In genomic region chr5:179420476-179420875, GRCh38 we compare ENCODE assay signal across 18 cellular contexts.
DNase-seq lines count a peak whose midpoint lies in the region; ATAC-seq and TF ChIP-seq lines count a peak whose summit lies in the region.
"Had no signal": no experiment of that assay in that cellular context is flagged by ENCODE, and none has a peak within 500 bp of the region (broad histone marks: within the 10 kb centered on the region; RNA-seq: fewer than 3 reads in every experiment).

No MANE protein-coding gene starts in this region.

- H3K4me3 ChIP-seq in SK-N-SH (ENCODE audit: low read depth in 2 of 2, low read length in 1 of 2) (no peak overlapping the region), left lung (no peak overlapping the region), sigmoid colon (no peak overlapping the region)
- H3K4me3 ChIP-seq: A549, HAP-1 had no signal

- H3K9me3 ChIP-seq in SK-N-SH = no peaks in the 10 kb centered on the region
- H3K9me3 ChIP-seq in left lung = no peaks in the 10 kb centered on the region
- no peaks in the 10 kb centered on the region for H3K9me3 ChIP-seq in sigmoid colon
- H3K9me3 ChIP-seq: HAP-1 had no signal

- no peaks in the 10 kb centered on the region for H3K36me3 ChIP-seq in SK-N-SH (replicated peaks in 1 of 2; ENCODE audit: control insufficient read depth in 1 of 2, insufficient read depth in 2 of 2, low read length in 1 of 2)
- no peaks in the 10 kb centered on the region for H3K36me3 ChIP-seq in left lung
- no peaks in the 10 kb centered on the region for H3K36me3 ChIP-seq in sigmoid colon
- H3K36me3 ChIP-seq: HAP-1 had no signal

- peak; percentile 20 for DNase-seq in SK-N-SH
- DNase-seq in chondrocyte (ENCODE audit: low spot score) = peak; percentile 74
- peak; percentile 26 to 56 for DNase-seq in left lung
- peak; percentile 45 for DNase-seq in sigmoid colon
- no peak for DNase-seq in DMS79 (lab: John Stamatoyannopoulos, UW)
- DNase-seq: AML-193; CD4-positive, alpha-beta memory T cell; DMS153; DMS79 treated with DMSO at 0.1 percent for 48 hours; GF-D8 had no signal

- H3K79me2 ChIP-seq in SK-N-SH (ENCODE audit: insufficient read depth) = no peaks in the 10 kb centered on the region

- H2AFZ ChIP-seq in SK-N-SH (ENCODE audit: low read depth) = no peak overlapping the region

- POLR2A ChIA-PET in SK-N-SH (lab: Yijun Ruan, JAX) = no interaction called here

- H3K27ac ChIP-seq in SK-N-SH (ENCODE audit: low read depth in 2 of 2, low read length in 1 of 2) (no peak overlapping the region), left lung (no peak overlapping the region), sigmoid colon (no peak overlapping the region)
- H3K27ac ChIP-seq: 22Rv1, A549, C4-2B, HL-60 had no signal

- no peak overlapping the region for H3K27ac Mint-ChIP-seq in chondrocyte (ENCODE audit: unreplicated experiment)
- H3K27ac Mint-ChIP-seq: CD4-positive, alpha-beta memory T cell had no signal

- no peak for TF ChIP-seq POLR2A in sigmoid colon (IDR thresholded peaks at IDR 0.05)

- no peak overlapping the region for H3K4me3 Mint-ChIP-seq in chondrocyte (ENCODE audit: unreplicated experiment)
- H3K4me3 Mint-ChIP-seq: CD4-positive, alpha-beta memory T cell had no signal

- CTCF ChIA-PET in SK-N-SH (lab: Yijun Ruan, JAX) = interaction anchor here (1.1 kb wide), 1 partner anchor 16 kb away, joined by 3 read pairs; no protein-coding TSS in a partner anchor

- no peaks in the 10 kb centered on the region for H3K36me3 Mint-ChIP-seq in chondrocyte (ENCODE audit: low read depth)
- H3K36me3 Mint-ChIP-seq: CD4-positive, alpha-beta memory T cell had no signal

- no peak for TF ChIP-seq RAD21 in SK-N-SH (IDR thresholded peaks at IDR 0.05; ENCODE audit: low read length)

- H3K4me2 ChIP-seq in SK-N-SH = no peak overlapping the region
- H3K4me2 ChIP-seq: A549 had no signal

- 41% methylated on average over 5 of the region's 8 CpGs for WGBS in SK-N-SH (ENCODE audit: low lambda C conversion rate)
- WGBS in sigmoid colon, 2 donors = 58 to 72% methylated on average over 8 of the region's 8 CpGs

- H3F3A ChIP-seq in SK-N-SH (replicated peaks; ENCODE audit: insufficient read depth) = no peaks in the 10 kb centered on the region

- H3K9ac ChIP-seq in SK-N-SH = no peak overlapping the region

- H3K9me2 ChIP-seq in SK-N-SH = no peaks in the 10 kb centered on the region

- H3K9me3 Mint-ChIP-seq in chondrocyte (ENCODE audit: low read depth) = peaks cover 2% of the 10 kb centered on the region
- H3K9me3 Mint-ChIP-seq: CD4-positive, alpha-beta memory T cell had no signal

- H3K4me1 ChIP-seq in SK-N-SH (ENCODE audit: control insufficient read depth in 1 of 2, insufficient read depth in 2 of 2, low read depth in 1 of 2, low read length in 1 of 2) = peaks cover 0 to 18% of the 10 kb centered on the region in 2 experiments; a peak in 1 of 4 replicates
- H3K4me1 ChIP-seq in left lung = no peaks in the 10 kb centered on the region
- no peaks in the 10 kb centered on the region for H3K4me1 ChIP-seq in sigmoid colon
- H3K4me1 ChIP-seq: A549, HAP-1 had no signal

- H3K4me1 Mint-ChIP-seq in chondrocyte (ENCODE audit: low read depth) = no peaks in the 10 kb centered on the region
- H3K4me1 Mint-ChIP-seq: CD4-positive, alpha-beta memory T cell had no signal

- TF ChIP-seq EP300 in SK-N-SH (IDR thresholded peaks at IDR 0.05; ENCODE audit: borderline replicate concordance in 1 of 2, low read depth in 1 of 2, low read length in 1 of 2) (no peak), sigmoid colon (IDR thresholded peaks at IDR 0.05) (no peak)

- no peak for TF ChIP-seq CTCF in SK-N-SH (IDR thresholded peaks at IDR 0.05)
- no peak for TF ChIP-seq CTCF in chondrocyte (IDR thresholded peaks at IDR 0.05)
- no peak for TF ChIP-seq CTCF in left lung (IDR thresholded peaks at IDR 0.05)
- no peak for TF ChIP-seq CTCF in sigmoid colon (IDR thresholded peaks at IDR 0.05)

- H3K27me3 Mint-ChIP-seq in chondrocyte (ENCODE audit: low read depth) = peaks cover 8% of the 10 kb centered on the region

- H3K27me3 ChIP-seq in SK-N-SH (ENCODE audit: insufficient read depth) (no peaks in the 10 kb centered on the region), left lung (peaks cover 0 to 33% of the 10 kb centered on the region in 2 donors), sigmoid colon (peaks cover 0 to 15% (median 6%) of the 10 kb centered on the region in 3 donors)

- ATAC-seq in SK-N-SH treated with all-trans-retinoic acid at 6 μM for 48 hours = no peak
- ATAC-seq in left lung = no peak
- no peak for ATAC-seq in HG03469 (IDR thresholded peaks at IDR 0.05; ENCODE audit: unreplicated experiment)
- ATAC-seq in GM18907 (IDR thresholded peaks at IDR 0.05; ENCODE audit: unreplicated experiment) = no peak
- ATAC-seq: A549 had no signal

- H4K20me1 ChIP-seq in SK-N-SH (ENCODE audit: insufficient read depth) = no peaks in the 10 kb centered on the region

- intact Hi-C loops in left lung (cut with DNase I) (no loop called here), sigmoid colon (cut with DNase I) (no loop called here)

TF ChIP-seq in SK-N-SH, 30 proteins besides CTCF, POLR2A, EP300 and RAD21 (continues in another document):
- TF ChIP-seq NFIC (IDR thresholded peaks at IDR 0.05; ENCODE audit: borderline replicate concordance) (no peak), NRF1 (IDR thresholded peaks at IDR 0.05; ENCODE audit: low read depth, low read length) (no peak), RFX5 (IDR thresholded peaks at IDR 0.05; ENCODE audit: low read length) (no peak), USF1 (IDR thresholded peaks at IDR 0.05; ENCODE audit: borderline replicate concordance, low read depth) (no peak), IRF3 (IDR thresholded peaks at IDR 0.05; ENCODE audit: low read depth, low read length) (no peak)
- TF ChIP-seq, protein P1, sequence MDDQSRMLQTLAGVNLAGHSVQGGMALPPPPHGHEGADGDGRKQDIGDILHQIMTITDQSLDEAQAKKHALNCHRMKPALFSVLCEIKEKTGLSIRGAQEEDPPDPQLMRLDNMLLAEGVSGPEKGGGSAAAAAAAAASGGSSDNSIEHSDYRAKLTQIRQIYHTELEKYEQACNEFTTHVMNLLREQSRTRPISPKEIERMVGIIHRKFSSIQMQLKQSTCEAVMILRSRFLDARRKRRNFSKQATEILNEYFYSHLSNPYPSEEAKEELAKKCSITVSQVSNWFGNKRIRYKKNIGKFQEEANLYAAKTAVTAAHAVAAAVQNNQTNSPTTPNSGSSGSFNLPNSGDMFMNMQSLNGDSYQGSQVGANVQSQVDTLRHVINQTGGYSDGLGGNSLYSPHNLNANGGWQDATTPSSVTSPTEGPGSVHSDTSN (IDR thresholded peaks at IDR 0.05) = no peak

TF ChIP-seq in SK-N-SH treated with all-trans-retinoic acid at 6 μM for 48 hours, 23 proteins besides CTCF, POLR2A, EP300 and RAD21 (continues in another document):
- TF ChIP-seq PATZ1 (CRISPR knock-in tag; IDR thresholded peaks at IDR 0.05; ENCODE audit: borderline replicate concordance) = no peak
- TF ChIP-seq ESRRG (CRISPR knock-in tag; IDR thresholded peaks at IDR 0.05) = no peak
- TF ChIP-seq ZFP30 (CRISPR knock-in tag; IDR thresholded peaks at IDR 0.05) = no peak
- TF ChIP-seq ZFP3 (CRISPR knock-in tag; IDR thresholded peaks at IDR 0.05) = no peak
- no peak for TF ChIP-seq CSDC2 (CRISPR knock-in tag; IDR thresholded peaks at IDR 0.05)
- no peak for TF ChIP-seq CREB5 (CRISPR knock-in tag; IDR thresholded peaks at IDR 0.05; ENCODE audit: low read depth)
- no peak for TF ChIP-seq TOX (CRISPR knock-in tag; IDR thresholded peaks at IDR 0.05; ENCODE audit: borderline replicate concordance)
- TF ChIP-seq GLIS3 (CRISPR knock-in tag; IDR thresholded peaks at IDR 0.05) = no peak
- no peak for TF ChIP-seq ARNTL (CRISPR knock-in tag; IDR thresholded peaks at IDR 0.05; ENCODE audit: borderline replicate concordance, low read depth)
- TF ChIP-seq, protein P2, sequence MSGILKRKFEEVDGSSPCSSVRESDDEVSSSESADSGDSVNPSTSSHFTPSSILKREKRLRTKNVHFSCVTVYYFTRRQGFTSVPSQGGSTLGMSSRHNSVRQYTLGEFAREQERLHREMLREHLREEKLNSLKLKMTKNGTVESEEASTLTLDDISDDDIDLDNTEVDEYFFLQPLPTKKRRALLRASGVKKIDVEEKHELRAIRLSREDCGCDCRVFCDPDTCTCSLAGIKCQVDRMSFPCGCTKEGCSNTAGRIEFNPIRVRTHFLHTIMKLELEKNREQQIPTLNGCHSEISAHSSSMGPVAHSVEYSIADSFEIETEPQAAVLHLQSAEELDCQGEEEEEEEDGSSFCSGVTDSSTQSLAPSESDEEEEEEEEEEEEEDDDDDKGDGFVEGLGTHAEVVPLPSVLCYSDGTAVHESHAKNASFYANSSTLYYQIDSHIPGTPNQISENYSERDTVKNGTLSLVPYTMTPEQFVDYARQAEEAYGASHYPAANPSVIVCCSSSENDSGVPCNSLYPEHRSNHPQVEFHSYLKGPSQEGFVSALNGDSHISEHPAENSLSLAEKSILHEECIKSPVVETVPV (CRISPR knock-in tag; IDR thresholded peaks at IDR 0.05) = no peak
